Comparison of ENCODE assay signal across 1 cellular context in genomic region chr18:34491719-34492118, GRCh38.
A peak's percentile ranks its signal among the peaks of the same experiment; 100 is the strongest.
TF ChIP-seq lines count a peak whose summit lies in the region.

No MANE protein-coding gene starts in this region.

TF ChIP-seq in HEK293, 187 proteins besides CTCF, POLR2A, EP300 and RAD21 (continued from another document):
- TF ChIP-seq ZNF391 (tag by site-specific recombination; IDR thresholded peaks at IDR 0.05; ENCODE audit: borderline replicate concordance, low read depth) (no peak), OSR2 (tag by site-specific recombination; IDR thresholded peaks at IDR 0.05) (peak; percentile 92), FEZF1 (tag by site-specific recombination; IDR thresholded peaks at IDR 0.05) (peak; percentile 100), ZXDB (tag by site-specific recombination; IDR thresholded peaks at IDR 0.05) (peak; percentile 82), IKZF3 (tag by site-specific recombination; IDR thresholded peaks at IDR 0.05) (peak; percentile 41; the same call in 1 of the 2 replicates), ZIC2 (tag by site-specific recombination; IDR thresholded peaks at IDR 0.05) (peak; percentile 43; the same call in 1 of the 2 replicates), ZNF843 (tag by site-specific recombination; IDR thresholded peaks at IDR 0.05) (peak; percentile 92), ZBTB11 (tag by site-specific recombination; conservative IDR thresholded peaks at IDR 0.05; ENCODE audit: low read depth) (no peak), OVOL3 (tag by site-specific recombination; IDR thresholded peaks at IDR 0.05) (peak; percentile 67; the same call in 1 of the 2 replicates), TCF7L2 (IDR thresholded peaks at IDR 0.05; ENCODE audit: borderline replicate concordance, low read depth, low read length) (peak; percentile 80), ZNF398 (tag by site-specific recombination; IDR thresholded peaks at IDR 0.05) (peak; percentile 88), MEIS1 (CRISPR knock-in tag; IDR thresholded peaks at IDR 0.05; ENCODE audit: borderline replicate concordance) (no peak), ZNF596 (tag by site-specific recombination; IDR thresholded peaks at IDR 0.05) (peak; percentile 61; the same call in 1 of the 2 replicates), ZNF18 (tag by site-specific recombination; IDR thresholded peaks at IDR 0.05) (peak; percentile 60; the same call in 1 of the 2 replicates), ZNF211 (tag by site-specific recombination; IDR thresholded peaks at IDR 0.05; ENCODE audit: low read depth) (no peak), PRDM4 (tag by site-specific recombination; IDR thresholded peaks at IDR 0.05) (0 out of 2 replicates have a peak, but pooled peaks have one; percentile 51), MZF1 (tag by site-specific recombination; IDR thresholded peaks at IDR 0.05; ENCODE audit: borderline replicate concordance) (peak; percentile 100), TRIM28 (IDR thresholded peaks at IDR 0.05; ENCODE audit: borderline replicate concordance, low read length) (peak; percentile 90), GLIS1 (tag by site-specific recombination; IDR thresholded peaks at IDR 0.05) (peak; percentile 12; the same call in 1 of the 2 replicates), ZSCAN30 (tag by site-specific recombination; IDR thresholded peaks at IDR 0.05) (peak; percentile 40; the same call in 1 of the 2 replicates)
